In the genomic region with DNA sequence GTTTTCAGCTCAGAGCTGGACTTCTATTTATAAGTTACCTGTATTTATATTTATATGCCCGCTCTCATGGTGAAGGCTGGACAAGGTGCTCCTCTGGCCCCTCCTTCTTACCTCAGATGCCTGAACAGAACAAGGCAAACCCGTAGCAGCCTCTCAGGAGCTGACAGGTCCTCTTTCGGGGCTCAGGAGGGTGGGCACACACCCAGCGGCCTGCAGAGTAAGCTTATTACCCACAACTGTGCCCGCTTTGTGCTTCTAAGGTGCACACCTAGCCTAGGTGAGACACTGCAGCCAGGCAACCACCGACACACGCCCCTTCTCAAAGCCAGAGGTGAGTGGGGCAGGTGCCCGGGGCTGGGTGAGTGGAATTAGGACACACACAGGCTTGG, we compare ENCODE assay signal across 1 cellular context.
TF ChIP-seq lines count a peak whose summit lies in the region.

No MANE protein-coding gene starts in this region.

TF ChIP-seq in HCT116, 20 proteins besides CTCF, POLR2A, EP300 and RAD21 (continued from another document):
- TF ChIP-seq, protein P1, sequence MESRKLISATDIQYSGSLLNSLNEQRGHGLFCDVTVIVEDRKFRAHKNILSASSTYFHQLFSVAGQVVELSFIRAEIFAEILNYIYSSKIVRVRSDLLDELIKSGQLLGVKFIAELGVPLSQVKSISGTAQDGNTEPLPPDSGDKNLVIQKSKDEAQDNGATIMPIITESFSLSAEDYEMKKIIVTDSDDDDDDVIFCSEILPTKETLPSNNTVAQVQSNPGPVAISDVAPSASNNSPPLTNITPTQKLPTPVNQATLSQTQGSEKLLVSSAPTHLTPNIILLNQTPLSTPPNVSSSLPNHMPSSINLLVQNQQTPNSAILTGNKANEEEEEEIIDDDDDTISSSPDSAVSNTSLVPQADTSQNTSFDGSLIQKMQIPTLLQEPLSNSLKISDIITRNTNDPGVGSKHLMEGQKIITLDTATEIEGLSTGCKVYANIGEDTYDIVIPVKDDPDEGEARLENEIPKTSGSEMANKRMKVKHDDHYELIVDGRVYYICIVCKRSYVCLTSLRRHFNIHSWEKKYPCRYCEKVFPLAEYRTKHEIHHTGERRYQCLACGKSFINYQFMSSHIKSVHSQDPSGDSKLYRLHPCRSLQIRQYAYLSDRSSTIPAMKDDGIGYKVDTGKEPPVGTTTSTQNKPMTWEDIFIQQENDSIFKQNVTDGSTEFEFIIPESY (IDR thresholded peaks at IDR 0.05; ENCODE audit: extremely low read depth, insufficient replicate concordance, low read length): no peak
- TF ChIP-seq EZH2phosphoT487 (IDR thresholded peaks at IDR 0.05; ENCODE audit: borderline replicate concordance) (no peak), SRF (IDR thresholded peaks at IDR 0.05; ENCODE audit: low read depth) (no peak), EGR1 (IDR thresholded peaks at IDR 0.05; ENCODE audit: low read depth) (no peak), POLR2AphosphoS5 (IDR thresholded peaks at IDR 0.05; ENCODE audit: low read depth, low read length) (no peak), ZNF274 (IDR thresholded peaks at IDR 0.05; ENCODE audit: low read depth, low read length) (no peak), FOSL1 (IDR thresholded peaks at IDR 0.05; ENCODE audit: low read depth) (no peak), CEBPB (IDR thresholded peaks at IDR 0.05; ENCODE audit: low read depth) (no peak), JUND (IDR thresholded peaks at IDR 0.05) (no peak)
- TF ChIP-seq, protein P2, sequence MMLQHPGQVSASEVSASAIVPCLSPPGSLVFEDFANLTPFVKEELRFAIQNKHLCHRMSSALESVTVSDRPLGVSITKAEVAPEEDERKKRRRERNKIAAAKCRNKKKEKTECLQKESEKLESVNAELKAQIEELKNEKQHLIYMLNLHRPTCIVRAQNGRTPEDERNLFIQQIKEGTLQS (IDR thresholded peaks at IDR 0.05): no peak
